1 cellular context compared by ENCODE assay signal in genomic region chr2:239264838-239265651, GRCh38.
TF ChIP-seq lines count a peak whose summit lies in the region.

No MANE protein-coding gene starts in this region.

TF ChIP-seq in SK-N-SH treated with all-trans-retinoic acid at 6 μM for 48 hours, 23 proteins besides CTCF, POLR2A, EP300 and RAD21 (continued from another document):
- no peak for TF ChIP-seq TSHZ2 (CRISPR knock-in tag; IDR thresholded peaks at IDR 0.05)
- no peak for TF ChIP-seq ZFP3 (CRISPR knock-in tag; IDR thresholded peaks at IDR 0.05)
TF ChIP-seq in SK-N-SH treated with all-trans-retinoic acid at 6 μM for 48 hours: peak in this region for 0.
